In the genomic region with DNA sequence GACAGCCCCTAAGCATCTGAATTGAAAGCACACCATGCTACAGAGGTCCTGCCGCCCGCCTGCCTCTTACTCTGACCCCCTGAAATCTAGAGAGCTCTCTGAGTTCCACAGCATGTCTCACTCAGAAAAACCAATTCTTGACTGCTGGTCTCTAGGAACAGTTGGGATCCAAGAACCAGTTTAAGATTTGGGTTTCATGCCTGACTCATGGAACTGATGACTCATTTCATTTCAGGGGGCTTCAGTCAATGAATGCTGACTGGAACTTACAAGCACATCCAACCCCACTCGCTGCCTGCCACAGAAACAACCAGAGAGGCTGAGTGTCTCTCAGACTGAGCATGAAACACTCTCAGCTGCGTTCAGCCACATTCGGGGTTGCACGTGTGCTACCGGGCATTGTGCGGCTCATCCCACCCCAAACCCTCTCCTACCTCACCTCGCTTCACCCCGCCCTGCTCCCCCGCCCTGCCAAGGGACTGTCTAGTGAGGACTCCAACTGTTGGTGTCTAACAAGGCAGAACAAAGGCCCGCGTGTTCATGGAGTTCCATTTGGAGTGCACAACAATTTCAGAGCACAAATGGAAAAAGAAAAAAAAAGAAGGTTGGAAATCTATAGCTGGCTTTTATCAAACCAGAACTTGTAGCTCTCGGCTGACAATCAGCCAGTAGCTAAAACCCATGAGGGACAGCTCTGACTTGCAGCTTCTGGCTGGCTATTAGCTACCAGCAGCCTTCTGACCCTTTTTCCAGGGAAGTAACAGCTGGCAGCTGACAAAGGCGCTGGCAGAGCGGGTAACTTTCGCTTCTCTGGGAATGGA, we compare ENCODE assay signal across 10 cellular contexts. TPM values are rescaled to one million over a fixed set of nuclear protein-coding genes. Genes with fewer than 3 reads are reported as not detected.
DNase-seq lines count a peak whose midpoint lies in the region; ATAC-seq and TF ChIP-seq lines count a peak whose summit lies in the region.
"Had no signal": no experiment of that assay in that cellular context is flagged by ENCODE, and none has a peak within 500 bp of the region (broad histone marks: within the 10 kb centered on the region; RNA-seq: fewer than 3 reads in every experiment).

No MANE protein-coding gene starts in this region.

- no peak for TF ChIP-seq EP300 in suprapubic skin (IDR thresholded peaks at IDR 0.05)

- H3K36me3 ChIP-seq in suprapubic skin, result no peaks in the 10 kb centered on the region

- H3K4me1 ChIP-seq in suprapubic skin, result peaks cover 26% of the 10 kb centered on the region

- H3K4me1 Mint-ChIP-seq in activated naive CD4-positive, alpha-beta T cell treated with anti-CD3 and anti-CD28 coated beads for 36 hours (ENCODE audit: low read depth), result peaks cover 3% of the 10 kb centered on the region

- H3K27me3 ChIP-seq in suprapubic skin, result no peaks in the 10 kb centered on the region

- CTCF ChIA-PET in activated naive CD4-positive, alpha-beta T cell treated with anti-CD3 and anti-CD28 coated beads for 36 hours (lab: Charles Lee), result interaction anchor here (0.7 to 1.4 kb wide), 2 partner anchors 18 to 135 kb away, joined by 3 read pairs; no protein-coding TSS in a partner anchor

- no peak overlapping the region for H3K27ac Mint-ChIP-seq in activated naive CD4-positive, alpha-beta T cell treated with anti-CD3 and anti-CD28 coated beads for 36 hours

- TF ChIP-seq CTCF in suprapubic skin (IDR thresholded peaks at IDR 0.05), result no peak

- TF ChIP-seq POLR2A in suprapubic skin (IDR thresholded peaks at IDR 0.05), result no peak

- no peaks in the 10 kb centered on the region for H3K27me3 Mint-ChIP-seq in activated naive CD4-positive, alpha-beta T cell treated with anti-CD3 and anti-CD28 coated beads for 36 hours (ENCODE audit: low read depth)

- no peak overlapping the region for H3K4me3 Mint-ChIP-seq in activated naive CD4-positive, alpha-beta T cell treated with anti-CD3 and anti-CD28 coated beads for 36 hours

- H3K36me3 Mint-ChIP-seq in activated naive CD4-positive, alpha-beta T cell treated with anti-CD3 and anti-CD28 coated beads for 36 hours (ENCODE audit: low read depth), result peaks cover 2% of the 10 kb centered on the region

- 29% methylated on average over 17 of the region's 17 CpGs for WGBS in suprapubic skin

- intact Hi-C loops in activated naive CD4-positive, alpha-beta T cell treated with anti-CD3 and anti-CD28 coated beads for 36 hours (cut with micrococcal nuclease), result no loop called here

- no peak for ATAC-seq in HG03095 (IDR thresholded peaks at IDR 0.05; ENCODE audit: unreplicated experiment)

- H3K4me3 ChIP-seq in suprapubic skin, result peak overlapping the region; percentile 32

- H3K27ac ChIP-seq in suprapubic skin, result peak overlapping the region; percentile 74
- H3K27ac ChIP-seq: 22Rv1 had no signal

- peaks cover 6% of the 10 kb centered on the region for H3K9me3 Mint-ChIP-seq in activated naive CD4-positive, alpha-beta T cell treated with anti-CD3 and anti-CD28 coated beads for 36 hours

- DNase-seq in NCI-H1436 (lab: John Stamatoyannopoulos, UW) (peak; percentile 6), NCI-H1436 treated with DMSO at 0.1 percent for 48 hours (lab: John Stamatoyannopoulos, UW) (no peak), astrocyte of the hippocampus (ENCODE audit: low read depth, low spot score) (peak; percentile 75), inferior parietal cortex (ENCODE audit: extremely low spot score) (peak; percentile 50), suprapubic skin (ENCODE audit: low spot score in 2 of 2) (peak in 1 of 2 donors; percentile 75), DMS114 treated with DMSO at 0.1 percent for 48 hours (lab: John Stamatoyannopoulos, UW; ENCODE audit: unreplicated experiment) (no peak)
- DNase-seq in activated naive CD4-positive, alpha-beta T cell treated with anti-CD3 and anti-CD28 coated beads for 36 hours, result no peak
- DNase-seq: MM.1S had no signal

- no peaks in the 10 kb centered on the region for H3K9me3 ChIP-seq in suprapubic skin

RNA-seq across cellular contexts. Expression of gene TRAF3IP2, which starts 20.0 kb away (rescaled TPM):
- 10 to 100 TPM; 59.7 to 64.0 (median 60.9) TPM for total RNA-seq in suprapubic skin
- 10 to 100 TPM; 39.9 to 42.2 TPM for total RNA-seq in activated naive CD4-positive, alpha-beta T cell treated with anti-CD3 and anti-CD28 coated beads for 36 hours

Comparison
In these comparisons a context has a peak if more than half of its experiments do, and no peak if none do; other contexts are left out.
1. DNase-seq: peak in NCI-H1436 (single experiment), astrocyte of the hippocampus (single experiment) and inferior parietal cortex (single experiment); none in NCI-H1436 treated with DMSO at 0.1 percent for 48 hours (single experiment), activated naive CD4-positive, alpha-beta T cell treated with anti-CD3 and anti-CD28 coated beads for 36 hours (single experiment) and DMS114 treated with DMSO at 0.1 percent for 48 hours (single experiment).